14 cellular contexts compared by ENCODE assay signal in the genomic region with DNA sequence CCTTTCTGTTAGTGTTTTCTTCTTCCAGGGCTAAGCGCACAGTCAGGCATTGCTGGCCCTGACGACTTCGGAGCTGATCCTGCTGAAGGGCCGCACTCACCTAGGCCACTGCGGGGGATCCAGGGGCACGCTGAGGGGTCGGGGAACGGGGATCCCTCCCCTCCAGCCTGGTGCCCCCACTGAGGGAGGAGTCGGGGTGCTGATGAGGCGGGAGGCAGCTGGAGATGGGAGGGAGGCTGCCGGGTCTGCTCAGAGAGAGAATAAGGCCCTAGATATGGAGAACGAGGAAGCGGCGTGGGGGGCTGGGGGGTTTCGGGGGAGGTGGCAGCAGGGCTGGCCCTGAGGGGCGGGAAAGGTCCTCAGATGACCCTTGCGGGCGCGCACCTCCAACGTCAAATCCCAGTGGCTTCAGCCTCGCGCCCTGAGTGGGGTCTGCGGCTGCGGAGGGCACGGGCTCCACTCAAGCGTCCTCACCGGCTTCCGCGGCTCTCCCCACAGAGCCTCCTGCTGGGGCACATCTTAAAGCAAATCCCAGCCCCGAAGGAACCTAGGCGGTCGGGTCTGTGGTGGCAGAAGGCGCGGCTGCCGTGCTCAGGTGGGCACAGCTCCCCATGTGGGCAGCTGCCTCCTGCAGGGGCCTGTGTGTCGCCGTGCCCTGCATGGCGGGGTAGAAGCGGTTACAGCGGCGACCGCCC. TPM values are rescaled to one million over a fixed set of nuclear protein-coding genes. Genes with fewer than 3 reads are reported as not detected.
DNase-seq lines count a peak whose midpoint lies in the region; ATAC-seq and TF ChIP-seq lines count a peak whose summit lies in the region.
"Had no signal": no experiment of that assay in that cellular context is flagged by ENCODE, and none has a peak within 500 bp of the region (broad histone marks: within the 10 kb centered on the region; RNA-seq: fewer than 3 reads in every experiment).

No MANE protein-coding gene starts in this region.

- CTCF ChIA-PET in activated CD4-positive, alpha-beta memory T cell treated with anti-CD3 and anti-CD28 coated beads for 36 hours (lab: Charles Lee) = no interaction called here

- no peak overlapping the region; the same call in 1 of the 2 replicates for H2AFZ ChIP-seq in OCI-LY3 (ENCODE audit: low read depth, low read length)
- H2AFZ ChIP-seq in osteoblast (ENCODE audit: low read length) = no peak overlapping the region

- no peak overlapping the region for H3K27ac Mint-ChIP-seq in activated CD4-positive, alpha-beta memory T cell treated with anti-CD3 and anti-CD28 coated beads for 36 hours
- H3K27ac Mint-ChIP-seq: T-helper 2 cell treated with Interferon-gamma antibody and Interleukin-4, amounts not matched to agents 5 μg/mL and 100 μg/mL, for 36 hours had no signal

- peaks cover 21 to 31% (median 28%) of the 10 kb centered on the region in 10 experiments for H3K4me1 ChIP-seq in BLaER1 treated with 17β-estradiol and CSF1 and Interleukin-3, amounts not matched to agents 10 nM and 100 nM
- H3K4me1 ChIP-seq in OCI-LY3 (ENCODE audit: low read length) (peaks cover 10% of the 10 kb centered on the region), osteoblast (ENCODE audit: insufficient read depth, low read length) (peaks cover 6% of the 10 kb centered on the region)

- H3K79me2 ChIP-seq in OCI-LY3 (ENCODE audit: low read length) (no peaks in the 10 kb centered on the region), osteoblast (ENCODE audit: insufficient read depth, low read length) (no peaks in the 10 kb centered on the region)

- H4K20me1 ChIP-seq in BLaER1 treated with 17β-estradiol and CSF1 and Interleukin-3, amounts not matched to agents 10 nM and 100 nM = peaks cover 0 to 6% (median 0%) of the 10 kb centered on the region in 11 experiments; a peak in 1 of 22 replicates
- H4K20me1 ChIP-seq in OCI-LY3 (ENCODE audit: insufficient read depth, low read length) (no peaks in the 10 kb centered on the region), osteoblast (ENCODE audit: insufficient read depth, low read length) (no peaks in the 10 kb centered on the region)

- peak overlapping the region; percentile 68 to 99 (median 90) for H3K4me2 ChIP-seq in BLaER1 treated with 17β-estradiol and CSF1 and Interleukin-3, amounts not matched to agents 10 nM and 100 nM
- H3K4me2 ChIP-seq in OCI-LY3 (ENCODE audit: low read length) (peak overlapping the region; percentile 45), osteoblast (ENCODE audit: insufficient read depth, low read length) (no peak overlapping the region)

- H3K9ac ChIP-seq in BLaER1 treated with 17β-estradiol and CSF1 and Interleukin-3, amounts not matched to agents 10 nM and 100 nM = peak overlapping the region in 10 of 11 experiments; percentile 9 to 69 (median 49); a peak in 15 of 22 replicates
- H3K9ac ChIP-seq in OCI-LY3 (ENCODE audit: low read length) = no peak overlapping the region

- peaks cover 2% of the 10 kb centered on the region for H3K4me1 Mint-ChIP-seq in activated CD4-positive, alpha-beta memory T cell treated with anti-CD3 and anti-CD28 coated beads for 36 hours (ENCODE audit: low read depth)

- no peaks in the 10 kb centered on the region for H3K9me3 Mint-ChIP-seq in activated CD4-positive, alpha-beta memory T cell treated with anti-CD3 and anti-CD28 coated beads for 36 hours
- H3K9me3 Mint-ChIP-seq: T-helper 2 cell treated with Interferon-gamma antibody and Interleukin-4, amounts not matched to agents 5 μg/mL and 100 μg/mL, for 36 hours had no signal

- intact Hi-C loops in activated CD4-positive, alpha-beta memory T cell treated with anti-CD3 and anti-CD28 coated beads for 36 hours (cut with micrococcal nuclease) = no loop called here

- no peaks in the 10 kb centered on the region for H3K36me3 Mint-ChIP-seq in activated CD4-positive, alpha-beta memory T cell treated with anti-CD3 and anti-CD28 coated beads for 36 hours

- H3K4me3 ChIP-seq in BLaER1 treated with 17β-estradiol and CSF1 and Interleukin-3, amounts not matched to agents 10 nM and 100 nM = peak overlapping the region in 9 of 10 experiments; percentile 32 to 66 (median 49); a peak in 17 of 20 replicates
- H3K4me3 ChIP-seq in OCI-LY3 (ENCODE audit: low read length) (peak overlapping the region; percentile 56), osteoblast (ENCODE audit: insufficient read depth, low read length) (no peak overlapping the region)

- H3K27ac ChIP-seq in BLaER1 treated with 17β-estradiol and CSF1 and Interleukin-3, amounts not matched to agents 10 nM and 100 nM = peak overlapping the region in 8 of 11 experiments; percentile 3 to 60 (median 45); a peak in 10 of 22 replicates
- H3K27ac ChIP-seq in OCI-LY3 (ENCODE audit: low read length) (no peak overlapping the region), osteoblast (ENCODE audit: low read depth, low read length) (no peak overlapping the region)

- peaks cover 0 to 8% (median 0%) of the 10 kb centered on the region in 11 experiments; a peak in 4 of 22 replicates for H3K27me3 ChIP-seq in BLaER1 treated with 17β-estradiol and CSF1 and Interleukin-3, amounts not matched to agents 10 nM and 100 nM
- no peaks in the 10 kb centered on the region for H3K27me3 ChIP-seq in OCI-LY3 (ENCODE audit: low read depth, low read length)
- no peaks in the 10 kb centered on the region for H3K27me3 ChIP-seq in osteoblast (ENCODE audit: insufficient read depth, low read length)

- no peak overlapping the region for H3K4me3 Mint-ChIP-seq in activated CD4-positive, alpha-beta memory T cell treated with anti-CD3 and anti-CD28 coated beads for 36 hours
- H3K4me3 Mint-ChIP-seq: T-helper 2 cell treated with Interferon-gamma antibody and Interleukin-4, amounts not matched to agents 5 μg/mL and 100 μg/mL, for 36 hours had no signal

- H3K27me3 Mint-ChIP-seq in activated CD4-positive, alpha-beta memory T cell treated with anti-CD3 and anti-CD28 coated beads for 36 hours = peaks cover 44% of the 10 kb centered on the region

- no peaks in the 10 kb centered on the region for H3K9me3 ChIP-seq in BLaER1 treated with 17β-estradiol and CSF1 and Interleukin-3, amounts not matched to agents 10 nM and 100 nM (replicated peaks in 1 of 11)
- no peaks in the 10 kb centered on the region for H3K9me3 ChIP-seq in OCI-LY3 (ENCODE audit: insufficient read depth, low read length)
- H3K9me3 ChIP-seq in osteoblast (ENCODE audit: low read depth, low read length) = no peaks in the 10 kb centered on the region

- TF ChIP-seq CTCF in OCI-LY3 (IDR thresholded peaks at IDR 0.05; ENCODE audit: low read depth, low read length) (no peak), osteoblast (IDR thresholded peaks at IDR 0.05; ENCODE audit: extremely low read depth, low read depth, low read length) (no peak)

- ATAC-seq in GM19397 (IDR thresholded peaks at IDR 0.05; ENCODE audit: unreplicated experiment) = no peak

- no peaks in the 10 kb centered on the region for H3K36me3 ChIP-seq in BLaER1 treated with 17β-estradiol and CSF1 and Interleukin-3, amounts not matched to agents 10 nM and 100 nM
- H3K36me3 ChIP-seq in OCI-LY3 (replicated peaks; ENCODE audit: low read depth, low read length) (no peaks in the 10 kb centered on the region), osteoblast (ENCODE audit: insufficient read depth, low read length) (no peaks in the 10 kb centered on the region)

- DNase-seq in germinal center (ENCODE audit: low spot score) (peak; percentile 35), osteoblast (ENCODE audit: insufficient read length, low spot score, missing footprints) (peak; percentile 26), NCI-H226 (no peak)
- DNase-seq in activated CD4-positive, alpha-beta memory T cell treated with anti-CD3 and anti-CD28 coated beads for 36 hours = no peak
- DNase-seq in activated CD4-positive, alpha-beta T cell treated with anti-CD3 and anti-CD28 coated beads, Interleukin-2, amount 50 U/mL, for 4 hours = no peak
- DNase-seq: activated CD4-positive, alpha-beta T cell treated with anti-CD3 and anti-CD28 coated beads for 48 hours; NCI-H1048 had no signal

- POLR2A ChIA-PET in activated CD4-positive, alpha-beta memory T cell treated with anti-CD3 and anti-CD28 coated beads for 36 hours (lab: Charles Lee) = no interaction called here

RNA-seq across cellular contexts. Expression of a gene that starts 30.9 kb away (rescaled TPM):
- total RNA-seq in osteoblast = not detected in 2 replicates
- not detected for total RNA-seq in activated CD4-positive, alpha-beta memory T cell treated with anti-CD3 and anti-CD28 coated beads for 36 hours
- total RNA-seq: epithelial cell of proximal tubule, osteocyte, skeletal muscle tissue had no signal

RNA-seq across cellular contexts. Expression of a gene that starts 46.1 kb away (rescaled TPM):
- not detected in 2 replicates for total RNA-seq in osteoblast
- total RNA-seq in activated CD4-positive, alpha-beta memory T cell treated with anti-CD3 and anti-CD28 coated beads for 36 hours = not detected
- total RNA-seq: osteocyte had no signal

Comparison
In these comparisons a context has a peak if more than half of its experiments do, and no peak if none do; other contexts are left out.
1. H3K27ac ChIP-seq: peak in BLaER1 treated with 17β-estradiol and CSF1 and Interleukin-3, amounts not matched to agents 10 nM and 100 nM (8 of 11); none in OCI-LY3 (single experiment) and osteoblast (single experiment).
2. DNase-seq: peak in germinal center (single experiment) and osteoblast (single experiment); none in activated CD4-positive, alpha-beta memory T cell treated with anti-CD3 and anti-CD28 coated beads for 36 hours (single experiment), activated CD4-positive, alpha-beta T cell treated with anti-CD3 and anti-CD28 coated beads, Interleukin-2, amount 50 U/mL, for 4 hours (0 of 2) and NCI-H226 (single experiment).